8 cellular contexts compared by ENCODE assay signal in the genomic region with DNA sequence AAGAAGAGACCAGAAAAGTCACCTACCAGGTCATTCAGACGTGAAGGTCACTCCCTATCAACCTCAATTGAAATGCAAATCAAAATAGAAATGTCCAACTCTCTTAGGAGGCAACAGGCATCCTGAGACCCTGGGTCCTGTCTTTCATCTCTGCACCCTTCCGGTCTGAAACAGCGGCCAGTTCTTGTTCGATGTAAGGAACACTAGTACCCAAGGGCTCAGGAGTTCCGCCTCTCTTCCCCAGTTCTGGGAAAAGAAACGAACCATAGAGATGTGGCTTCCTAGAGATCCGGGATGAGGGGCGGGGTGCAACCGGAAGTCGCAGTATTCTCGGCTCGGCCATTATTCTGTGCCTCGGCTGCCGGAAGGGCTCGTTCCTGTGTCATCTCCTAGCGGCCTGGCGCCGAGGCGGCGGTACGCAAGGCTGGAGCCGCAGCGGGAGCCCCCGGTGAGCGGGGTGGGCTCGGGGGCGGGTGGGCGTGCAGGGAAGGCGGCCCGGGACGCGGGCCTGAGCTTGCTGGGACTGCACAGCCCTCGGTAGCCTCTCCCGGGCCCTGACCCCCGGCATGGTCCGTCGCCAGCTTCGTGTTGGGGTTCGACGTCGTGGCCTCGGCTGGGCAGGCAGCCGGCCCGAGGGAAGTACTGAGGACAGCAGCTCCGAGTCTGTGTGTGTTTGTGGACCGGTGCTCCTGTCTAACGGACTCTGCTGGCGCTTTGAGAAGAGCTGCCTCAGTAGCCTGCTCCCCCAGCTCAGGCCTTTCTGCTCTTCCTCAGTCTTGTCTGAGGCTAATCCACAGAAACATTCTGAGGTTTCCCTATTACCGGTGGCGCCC. TPM values are rescaled to one million over a fixed set of nuclear protein-coding genes. Genes with fewer than 3 reads are reported as not detected.
DNase-seq lines count a peak whose midpoint lies in the region; ATAC-seq and TF ChIP-seq lines count a peak whose summit lies in the region.

A gene (plus strand): TSS at position 341 of the 833 bp plus-strand sequence. CDS start 4,119 bp downstream, outside the sequence.

- DNase-seq in NCI-H526 treated with DMSO at 0.1 percent for 48 hours (lab: John Stamatoyannopoulos, UW) (peak; percentile 88), ecto neural progenitor cell (ENCODE audit: low spot score) (peak; percentile 93), lower lobe of right lung (peak; percentile 90)
- peak; percentile 22 to 27 for DNase-seq in activated CD4-positive, alpha-beta T cell treated with anti-CD3 and anti-CD28 coated beads, Interleukin-2, amount 50 U/mL, for 4 hours
- DNase-seq in stimulated activated CD4-positive, alpha-beta T cell treated with anti-CD3 and anti-CD28 coated beads, TNF-alpha, amount 100 ng/mL, for 24 hours (ENCODE audit: low read depth in 3 of 3): peak; percentile 27 to 66 (median 51)

- ATAC-seq in HG03432 (IDR thresholded peaks at IDR 0.05; ENCODE audit: unreplicated experiment) (peak; percentile 97), lower lobe of right lung (peak; percentile 98 to 99)

- H3K9me3 ChIP-seq in BLaER1 treated with 17β-estradiol and CSF1 and Interleukin-3, amounts not matched to agents 10 nM and 100 nM (replicated peaks in 1 of 11): peaks cover 0 to 11% (median 0%) of the 10 kb centered on the region in 11 experiments; a peak in 5 of 22 replicates
- no peaks in the 10 kb centered on the region for H3K9me3 ChIP-seq in lower lobe of right lung

- TF ChIP-seq CTCF in lower lobe of right lung (IDR thresholded peaks at IDR 0.05): peak; percentile 27

- peak within 1 kb of the TSS; percentile 79 to 89 (median 86) for H3K27ac ChIP-seq in BLaER1 treated with 17β-estradiol and CSF1 and Interleukin-3, amounts not matched to agents 10 nM and 100 nM
- H3K27ac ChIP-seq in lower lobe of right lung: peak within 1 kb of the TSS; percentile 93

- no peaks in the 10 kb centered on the region for H3K27me3 ChIP-seq in BLaER1 treated with 17β-estradiol and CSF1 and Interleukin-3, amounts not matched to agents 10 nM and 100 nM
- no peaks in the 10 kb centered on the region for H3K27me3 ChIP-seq in lower lobe of right lung (ENCODE audit: low read depth)

- peaks cover 0 to 20% (median 6%) of the 10 kb centered on the region in 11 experiments; a peak in 7 of 22 replicates for H4K20me1 ChIP-seq in BLaER1 treated with 17β-estradiol and CSF1 and Interleukin-3, amounts not matched to agents 10 nM and 100 nM

- TF ChIP-seq POLR2A in GM19193 (IDR thresholded peaks at IDR 0.05; ENCODE audit: extremely low read depth, insufficient read depth, insufficient read length): peak; percentile 76

- H3K4me2 ChIP-seq in BLaER1 treated with 17β-estradiol and CSF1 and Interleukin-3, amounts not matched to agents 10 nM and 100 nM: peak within 1 kb of the TSS; percentile 73 to 96 (median 89)

- peaks cover 12 to 27% (median 18%) of the 10 kb centered on the region in 11 experiments for H3K36me3 ChIP-seq in BLaER1 treated with 17β-estradiol and CSF1 and Interleukin-3, amounts not matched to agents 10 nM and 100 nM
- H3K36me3 ChIP-seq in lower lobe of right lung: peaks cover 10% of the 10 kb centered on the region

- intact Hi-C loops in lower lobe of right lung (cut with DNase I): no loop called here

- peaks cover 9 to 19% (median 16%) of the 10 kb centered on the region in 10 experiments; a peak in 19 of 20 replicates for H3K4me1 ChIP-seq in BLaER1 treated with 17β-estradiol and CSF1 and Interleukin-3, amounts not matched to agents 10 nM and 100 nM
- H3K4me1 ChIP-seq in lower lobe of right lung: peaks cover 18% of the 10 kb centered on the region

- peak within 1 kb of the TSS; percentile 66 to 82 (median 74) for H3K4me3 ChIP-seq in BLaER1 treated with 17β-estradiol and CSF1 and Interleukin-3, amounts not matched to agents 10 nM and 100 nM
- peak within 1 kb of the TSS; percentile 96 for H3K4me3 ChIP-seq in lower lobe of right lung

- H3K9ac ChIP-seq in BLaER1 treated with 17β-estradiol and CSF1 and Interleukin-3, amounts not matched to agents 10 nM and 100 nM: peak within 1 kb of the TSS; percentile 77 to 94 (median 89)

RNA-seq across cellular contexts. Expression of the gene that starts here (rescaled TPM):
- total RNA-seq in lower lobe of right lung: 12.6 TPM

Comparison
In these comparisons a context has a peak if more than half of its experiments do, and no peak if none do; other contexts are left out.
1. Peak in every context shown above with its lines: DNase-seq, ATAC-seq, H3K4me3 ChIP-seq and H3K27ac ChIP-seq.
2. DNase-seq: peak in every context shown above with its lines; median percentile 93 in ecto neural progenitor cell; 90 in lower lobe of right lung; 88 in NCI-H526 treated with DMSO at 0.1 percent for 48 hours; 51 in stimulated activated CD4-positive, alpha-beta T cell treated with anti-CD3 and anti-CD28 coated beads, TNF-alpha, amount 100 ng/mL, for 24 hours; 24 in activated CD4-positive, alpha-beta T cell treated with anti-CD3 and anti-CD28 coated beads, Interleukin-2, amount 50 U/mL, for 4 hours.